1 cellular context compared by ENCODE assay signal in the genomic region with DNA sequence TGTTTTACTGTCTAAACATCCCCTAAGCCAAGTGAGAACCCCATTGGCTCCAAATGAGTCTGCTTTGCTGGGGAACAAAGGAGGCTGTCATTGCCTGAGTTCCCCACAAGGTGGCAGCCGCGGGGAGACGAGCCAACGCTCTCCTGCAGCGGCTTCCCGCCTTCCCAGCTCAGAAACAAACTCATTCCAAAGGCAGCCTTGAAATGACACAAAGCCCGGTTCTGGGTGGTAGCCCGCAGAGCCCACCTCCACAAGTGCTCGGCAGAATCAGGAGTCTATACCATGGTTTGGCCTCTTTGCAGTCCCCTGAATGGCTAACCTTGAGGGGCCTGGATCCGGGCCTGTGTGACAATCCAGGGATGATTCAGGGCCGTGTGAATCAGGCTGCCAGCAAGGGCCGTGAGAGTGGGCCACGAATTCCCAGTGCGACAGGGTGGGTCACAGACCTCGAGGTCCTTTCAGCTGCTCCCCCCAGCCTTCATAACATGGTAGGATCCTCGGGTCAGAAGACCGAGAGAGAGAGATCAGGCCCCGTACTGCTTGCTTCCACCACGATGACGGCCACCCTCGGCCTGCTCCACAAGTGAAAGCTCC.
TF ChIP-seq lines count a peak whose summit lies in the region.

No MANE protein-coding gene starts in this region.

TF ChIP-seq in K562, 482 proteins besides CTCF, POLR2A, EP300 and RAD21 (continued from another document and continues in another):
- TF ChIP-seq, protein P1, sequence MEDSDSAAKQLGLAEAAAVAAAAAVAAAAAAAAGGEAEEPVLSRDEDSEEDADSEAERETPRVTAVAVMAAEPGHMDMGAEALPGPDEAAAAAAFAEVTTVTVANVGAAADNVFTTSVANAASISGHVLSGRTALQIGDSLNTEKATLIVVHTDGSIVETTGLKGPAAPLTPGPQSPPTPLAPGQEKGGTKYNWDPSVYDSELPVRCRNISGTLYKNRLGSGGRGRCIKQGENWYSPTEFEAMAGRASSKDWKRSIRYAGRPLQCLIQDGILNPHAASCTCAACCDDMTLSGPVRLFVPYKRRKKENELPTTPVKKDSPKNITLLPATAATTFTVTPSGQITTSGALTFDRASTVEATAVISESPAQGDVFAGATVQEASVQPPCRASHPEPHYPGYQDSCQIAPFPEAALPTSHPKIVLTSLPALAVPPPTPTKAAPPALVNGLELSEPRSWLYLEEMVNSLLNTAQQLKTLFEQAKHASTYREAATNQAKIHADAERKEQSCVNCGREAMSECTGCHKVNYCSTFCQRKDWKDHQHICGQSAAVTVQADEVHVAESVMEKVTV (CRISPR knock-in tag; IDR thresholded peaks at IDR 0.05): peak; percentile 83
- TF ChIP-seq SMAD4 (CRISPR knock-in tag; conservative IDR thresholded peaks at IDR 0.05) (0 out of 2 replicates have a peak, but pooled peaks have one; percentile 16), TBP (optimal IDR thresholded peaks at IDR 0.05; ENCODE audit: low read depth, low read length) (peak; percentile 22), ZBTB17 (CRISPR knock-in tag; IDR thresholded peaks at IDR 0.05) (no peak), ZKSCAN1 (IDR thresholded peaks at IDR 0.05; ENCODE audit: low read depth, low read length) (no peak), HCFC1 (IDR thresholded peaks at IDR 0.05; ENCODE audit: low read depth, low read length) (peak; percentile 8; the same call in 1 of the 2 replicates), KLF16 (IDR thresholded peaks at IDR 0.05) (peak; percentile 59; the same call in 1 of the 2 replicates), SOX6 (IDR thresholded peaks at IDR 0.05) (0 out of 2 replicates have a peak, but pooled peaks have one; percentile 13), E2F3 (CRISPR knock-in tag; IDR thresholded peaks at IDR 0.05) (peak; percentile 71; the same call in 1 of the 2 replicates), L3MBTL2 (IDR thresholded peaks at IDR 0.05) (peak; percentile 55), CREB1 (IDR thresholded peaks at IDR 0.05) (no peak), CREB1 (CRISPR knock-in tag; IDR thresholded peaks at IDR 0.05) (peak; percentile 35; the same call in 1 of the 2 replicates), PTRF (tag; IDR thresholded peaks at IDR 0.05) (no peak), CXXC5 (CRISPR knock-in tag; IDR thresholded peaks at IDR 0.05) (peak; percentile 60), CC2D1A (IDR thresholded peaks at IDR 0.05) (peak; percentile 41; the same call in 1 of the 2 replicates), JUND (IDR thresholded peaks at IDR 0.05; ENCODE audit: borderline replicate concordance, low read depth, low read length) (0 out of 2 replicates have a peak, but pooled peaks have one; percentile 7), JUND (tag; IDR thresholded peaks at IDR 0.05; ENCODE audit: borderline replicate concordance, low read depth, low read length) (no peak; the same call in 2 of the 3 replicates), RB1 (IDR thresholded peaks at IDR 0.05; ENCODE audit: low read depth) (peak; percentile 98), PHB (CRISPR knock-in tag; IDR thresholded peaks at IDR 0.05) (no peak), SAFB (IDR thresholded peaks at IDR 0.05; ENCODE audit: borderline replicate concordance, low read depth, low read length) (no peak), STAG1 (CRISPR knock-in tag; IDR thresholded peaks at IDR 0.05; ENCODE audit: borderline replicate concordance) (peak; percentile 68; the same call in 1 of the 2 replicates), ELF1 (tag; IDR thresholded peaks at IDR 0.05) (no peak), NBN (IDR thresholded peaks at IDR 0.05; ENCODE audit: low read depth) (no peak), ZNF644 (tag; IDR thresholded peaks at IDR 0.05; ENCODE audit: low read depth) (no peak), GABPB1 (CRISPR knock-in tag; IDR thresholded peaks at IDR 0.05) (0 out of 2 replicates have a peak, but pooled peaks have one; percentile 19)
- TF ChIP-seq, protein P2, sequence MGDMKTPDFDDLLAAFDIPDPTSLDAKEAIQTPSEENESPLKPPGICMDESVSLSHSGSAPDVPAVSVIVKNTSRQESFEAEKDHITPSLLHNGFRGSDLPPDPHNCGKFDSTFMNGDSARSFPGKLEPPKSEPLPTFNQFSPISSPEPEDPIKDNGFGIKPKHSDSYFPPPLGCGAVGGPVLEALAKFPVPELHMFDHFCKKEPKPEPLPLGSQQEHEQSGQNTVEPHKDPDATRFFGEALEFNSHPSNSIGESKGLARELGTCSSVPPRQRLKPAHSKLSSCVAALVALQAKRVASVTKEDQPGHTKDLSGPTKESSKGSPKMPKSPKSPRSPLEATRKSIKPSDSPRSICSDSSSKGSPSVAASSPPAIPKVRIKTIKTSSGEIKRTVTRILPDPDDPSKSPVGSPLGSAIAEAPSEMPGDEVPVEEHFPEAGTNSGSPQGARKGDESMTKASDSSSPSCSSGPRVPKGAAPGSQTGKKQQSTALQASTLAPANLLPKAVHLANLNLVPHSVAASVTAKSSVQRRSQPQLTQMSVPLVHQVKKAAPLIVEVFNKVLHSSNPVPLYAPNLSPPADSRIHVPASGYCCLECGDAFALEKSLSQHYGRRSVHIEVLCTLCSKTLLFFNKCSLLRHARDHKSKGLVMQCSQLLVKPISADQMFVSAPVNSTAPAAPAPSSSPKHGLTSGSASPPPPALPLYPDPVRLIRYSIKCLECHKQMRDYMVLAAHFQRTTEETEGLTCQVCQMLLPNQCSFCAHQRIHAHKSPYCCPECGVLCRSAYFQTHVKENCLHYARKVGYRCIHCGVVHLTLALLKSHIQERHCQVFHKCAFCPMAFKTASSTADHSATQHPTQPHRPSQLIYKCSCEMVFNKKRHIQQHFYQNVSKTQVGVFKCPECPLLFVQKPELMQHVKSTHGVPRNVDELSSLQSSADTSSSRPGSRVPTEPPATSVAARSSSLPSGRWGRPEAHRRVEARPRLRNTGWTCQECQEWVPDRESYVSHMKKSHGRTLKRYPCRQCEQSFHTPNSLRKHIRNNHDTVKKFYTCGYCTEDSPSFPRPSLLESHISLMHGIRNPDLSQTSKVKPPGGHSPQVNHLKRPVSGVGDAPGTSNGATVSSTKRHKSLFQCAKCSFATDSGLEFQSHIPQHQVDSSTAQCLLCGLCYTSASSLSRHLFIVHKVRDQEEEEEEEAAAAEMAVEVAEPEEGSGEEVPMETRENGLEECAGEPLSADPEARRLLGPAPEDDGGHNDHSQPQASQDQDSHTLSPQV (IDR thresholded peaks at IDR 0.05): peak; percentile 35; the same call in 1 of the 2 replicates
- TF ChIP-seq, protein P3, sequence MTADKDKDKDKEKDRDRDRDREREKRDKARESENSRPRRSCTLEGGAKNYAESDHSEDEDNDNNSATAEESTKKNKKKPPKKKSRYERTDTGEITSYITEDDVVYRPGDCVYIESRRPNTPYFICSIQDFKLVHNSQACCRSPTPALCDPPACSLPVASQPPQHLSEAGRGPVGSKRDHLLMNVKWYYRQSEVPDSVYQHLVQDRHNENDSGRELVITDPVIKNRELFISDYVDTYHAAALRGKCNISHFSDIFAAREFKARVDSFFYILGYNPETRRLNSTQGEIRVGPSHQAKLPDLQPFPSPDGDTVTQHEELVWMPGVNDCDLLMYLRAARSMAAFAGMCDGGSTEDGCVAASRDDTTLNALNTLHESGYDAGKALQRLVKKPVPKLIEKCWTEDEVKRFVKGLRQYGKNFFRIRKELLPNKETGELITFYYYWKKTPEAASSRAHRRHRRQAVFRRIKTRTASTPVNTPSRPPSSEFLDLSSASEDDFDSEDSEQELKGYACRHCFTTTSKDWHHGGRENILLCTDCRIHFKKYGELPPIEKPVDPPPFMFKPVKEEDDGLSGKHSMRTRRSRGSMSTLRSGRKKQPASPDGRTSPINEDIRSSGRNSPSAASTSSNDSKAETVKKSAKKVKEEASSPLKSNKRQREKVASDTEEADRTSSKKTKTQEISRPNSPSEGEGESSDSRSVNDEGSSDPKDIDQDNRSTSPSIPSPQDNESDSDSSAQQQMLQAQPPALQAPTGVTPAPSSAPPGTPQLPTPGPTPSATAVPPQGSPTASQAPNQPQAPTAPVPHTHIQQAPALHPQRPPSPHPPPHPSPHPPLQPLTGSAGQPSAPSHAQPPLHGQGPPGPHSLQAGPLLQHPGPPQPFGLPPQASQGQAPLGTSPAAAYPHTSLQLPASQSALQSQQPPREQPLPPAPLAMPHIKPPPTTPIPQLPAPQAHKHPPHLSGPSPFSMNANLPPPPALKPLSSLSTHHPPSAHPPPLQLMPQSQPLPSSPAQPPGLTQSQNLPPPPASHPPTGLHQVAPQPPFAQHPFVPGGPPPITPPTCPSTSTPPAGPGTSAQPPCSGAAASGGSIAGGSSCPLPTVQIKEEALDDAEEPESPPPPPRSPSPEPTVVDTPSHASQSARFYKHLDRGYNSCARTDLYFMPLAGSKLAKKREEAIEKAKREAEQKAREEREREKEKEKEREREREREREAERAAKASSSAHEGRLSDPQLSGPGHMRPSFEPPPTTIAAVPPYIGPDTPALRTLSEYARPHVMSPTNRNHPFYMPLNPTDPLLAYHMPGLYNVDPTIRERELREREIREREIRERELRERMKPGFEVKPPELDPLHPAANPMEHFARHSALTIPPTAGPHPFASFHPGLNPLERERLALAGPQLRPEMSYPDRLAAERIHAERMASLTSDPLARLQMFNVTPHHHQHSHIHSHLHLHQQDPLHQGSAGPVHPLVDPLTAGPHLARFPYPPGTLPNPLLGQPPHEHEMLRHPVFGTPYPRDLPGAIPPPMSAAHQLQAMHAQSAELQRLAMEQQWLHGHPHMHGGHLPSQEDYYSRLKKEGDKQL (CRISPR knock-in tag; IDR thresholded peaks at IDR 0.05; ENCODE audit: borderline replicate concordance): peak; percentile 77; the same call in 1 of the 2 replicates
- TF ChIP-seq, protein P4, sequence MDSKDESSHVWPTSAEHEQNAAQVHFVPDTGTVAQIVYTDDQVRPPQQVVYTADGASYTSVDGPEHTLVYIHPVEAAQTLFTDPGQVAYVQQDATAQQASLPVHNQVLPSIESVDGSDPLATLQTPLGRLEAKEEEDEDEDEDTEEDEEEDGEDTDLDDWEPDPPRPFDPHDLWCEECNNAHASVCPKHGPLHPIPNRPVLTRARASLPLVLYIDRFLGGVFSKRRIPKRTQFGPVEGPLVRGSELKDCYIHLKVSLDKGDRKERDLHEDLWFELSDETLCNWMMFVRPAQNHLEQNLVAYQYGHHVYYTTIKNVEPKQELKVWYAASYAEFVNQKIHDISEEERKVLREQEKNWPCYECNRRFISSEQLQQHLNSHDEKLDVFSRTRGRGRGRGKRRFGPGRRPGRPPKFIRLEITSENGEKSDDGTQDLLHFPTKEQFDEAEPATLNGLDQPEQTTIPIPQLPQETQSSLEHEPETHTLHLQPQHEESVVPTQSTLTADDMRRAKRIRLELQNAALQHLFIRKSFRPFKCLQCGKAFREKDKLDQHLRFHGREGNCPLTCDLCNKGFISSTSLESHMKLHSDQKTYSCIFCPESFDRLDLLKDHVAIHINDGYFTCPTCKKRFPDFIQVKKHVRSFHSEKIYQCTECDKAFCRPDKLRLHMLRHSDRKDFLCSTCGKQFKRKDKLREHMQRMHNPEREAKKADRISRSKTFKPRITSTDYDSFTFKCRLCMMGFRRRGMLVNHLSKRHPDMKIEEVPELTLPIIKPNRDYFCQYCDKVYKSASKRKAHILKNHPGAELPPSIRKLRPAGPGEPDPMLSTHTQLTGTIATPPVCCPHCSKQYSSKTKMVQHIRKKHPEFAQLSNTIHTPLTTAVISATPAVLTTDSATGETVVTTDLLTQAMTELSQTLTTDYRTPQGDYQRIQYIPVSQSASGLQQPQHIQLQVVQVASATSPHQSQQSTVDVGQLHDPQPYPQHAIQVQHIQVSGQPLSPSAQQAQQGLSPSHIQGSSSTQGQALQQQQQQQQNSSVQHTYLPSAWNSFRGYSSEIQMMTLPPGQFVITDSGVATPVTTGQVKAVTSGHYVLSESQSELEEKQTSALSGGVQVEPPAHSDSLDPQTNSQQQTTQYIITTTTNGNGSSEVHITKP (IDR thresholded peaks at IDR 0.05; ENCODE audit: partially characterized antibody): peak; percentile 55
- TF ChIP-seq, protein P5, sequence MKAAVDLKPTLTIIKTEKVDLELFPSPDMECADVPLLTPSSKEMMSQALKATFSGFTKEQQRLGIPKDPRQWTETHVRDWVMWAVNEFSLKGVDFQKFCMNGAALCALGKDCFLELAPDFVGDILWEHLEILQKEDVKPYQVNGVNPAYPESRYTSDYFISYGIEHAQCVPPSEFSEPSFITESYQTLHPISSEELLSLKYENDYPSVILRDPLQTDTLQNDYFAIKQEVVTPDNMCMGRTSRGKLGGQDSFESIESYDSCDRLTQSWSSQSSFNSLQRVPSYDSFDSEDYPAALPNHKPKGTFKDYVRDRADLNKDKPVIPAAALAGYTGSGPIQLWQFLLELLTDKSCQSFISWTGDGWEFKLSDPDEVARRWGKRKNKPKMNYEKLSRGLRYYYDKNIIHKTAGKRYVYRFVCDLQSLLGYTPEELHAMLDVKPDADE (conservative IDR thresholded peaks at IDR 0.05; ENCODE audit: control insufficient read depth, low read depth, low read length): 0 out of 2 replicates have a peak, but pooled peaks have one; percentile 43
- TF ChIP-seq, protein P6, sequence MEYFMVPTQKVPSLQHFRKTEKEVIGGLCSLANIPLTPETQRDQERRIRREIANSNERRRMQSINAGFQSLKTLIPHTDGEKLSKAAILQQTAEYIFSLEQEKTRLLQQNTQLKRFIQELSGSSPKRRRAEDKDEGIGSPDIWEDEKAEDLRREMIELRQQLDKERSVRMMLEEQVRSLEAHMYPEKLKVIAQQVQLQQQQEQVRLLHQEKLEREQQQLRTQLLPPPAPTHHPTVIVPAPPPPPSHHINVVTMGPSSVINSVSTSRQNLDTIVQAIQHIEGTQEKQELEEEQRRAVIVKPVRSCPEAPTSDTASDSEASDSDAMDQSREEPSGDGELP (CRISPR knock-in tag; IDR thresholded peaks at IDR 0.05; ENCODE audit: borderline replicate concordance): peak; percentile 50; the same call in 1 of the 2 replicates
- TF ChIP-seq, protein P7, sequence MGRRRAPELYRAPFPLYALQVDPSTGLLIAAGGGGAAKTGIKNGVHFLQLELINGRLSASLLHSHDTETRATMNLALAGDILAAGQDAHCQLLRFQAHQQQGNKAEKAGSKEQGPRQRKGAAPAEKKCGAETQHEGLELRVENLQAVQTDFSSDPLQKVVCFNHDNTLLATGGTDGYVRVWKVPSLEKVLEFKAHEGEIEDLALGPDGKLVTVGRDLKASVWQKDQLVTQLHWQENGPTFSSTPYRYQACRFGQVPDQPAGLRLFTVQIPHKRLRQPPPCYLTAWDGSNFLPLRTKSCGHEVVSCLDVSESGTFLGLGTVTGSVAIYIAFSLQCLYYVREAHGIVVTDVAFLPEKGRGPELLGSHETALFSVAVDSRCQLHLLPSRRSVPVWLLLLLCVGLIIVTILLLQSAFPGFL (CRISPR knock-in tag; IDR thresholded peaks at IDR 0.05): 0 out of 2 replicates have a peak, but pooled peaks have one; percentile 19
- TF ChIP-seq, protein P8, sequence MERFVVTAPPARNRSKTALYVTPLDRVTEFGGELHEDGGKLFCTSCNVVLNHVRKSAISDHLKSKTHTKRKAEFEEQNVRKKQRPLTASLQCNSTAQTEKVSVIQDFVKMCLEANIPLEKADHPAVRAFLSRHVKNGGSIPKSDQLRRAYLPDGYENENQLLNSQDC (CRISPR knock-in tag; IDR thresholded peaks at IDR 0.05): no peak
- TF ChIP-seq, protein P9, sequence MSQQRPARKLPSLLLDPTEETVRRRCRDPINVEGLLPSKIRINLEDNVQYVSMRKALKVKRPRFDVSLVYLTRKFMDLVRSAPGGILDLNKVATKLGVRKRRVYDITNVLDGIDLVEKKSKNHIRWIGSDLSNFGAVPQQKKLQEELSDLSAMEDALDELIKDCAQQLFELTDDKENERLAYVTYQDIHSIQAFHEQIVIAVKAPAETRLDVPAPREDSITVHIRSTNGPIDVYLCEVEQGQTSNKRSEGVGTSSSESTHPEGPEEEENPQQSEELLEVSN (IDR thresholded peaks at IDR 0.05; ENCODE audit: borderline replicate concordance in 1 of 2, extremely low read depth in 1 of 2, insufficient read depth in 1 of 2, insufficient read length in 1 of 2, low read depth in 1 of 2, low read length in 1 of 2, poor library complexity in 1 of 2, severe bottlenecking in 1 of 2): peak in 1 of 2 experiments; percentile 81
